In genomic region chr10:124745257-124745656, GRCh38 we compare ENCODE assay signal across 8 cellular contexts. TPM values are rescaled to one million over a fixed set of nuclear protein-coding genes. Genes with fewer than 3 reads are reported as not detected.
DNase-seq lines count a peak whose midpoint lies in the region; ATAC-seq and TF ChIP-seq lines count a peak whose summit lies in the region.

No MANE protein-coding gene starts in this region.

- H3K4me2 ChIP-seq in GM23338: peak overlapping the region; percentile 67
- H3K4me2 ChIP-seq in hepatocyte: peak overlapping the region; percentile 86

- H3F3A ChIP-seq in GM23338 (replicated peaks; ENCODE audit: low read depth): 0 out of 2 replicates have a peak, but pooled peaks cover 3% of the 10 kb centered on the region

- ATAC-seq in GM23338 (no peak), T-cell (replicated peaks in 1 of 4) (no peak), HG03196 (IDR thresholded peaks at IDR 0.05; ENCODE audit: unreplicated experiment) (no peak), GM18868 (IDR thresholded peaks at IDR 0.05; ENCODE audit: unreplicated experiment) (no peak)

- H3K9me2 ChIP-seq in GM23338 (ENCODE audit: insufficient read depth) (no peaks in the 10 kb centered on the region), hepatocyte (replicated peaks; ENCODE audit: insufficient read depth) (no peaks in the 10 kb centered on the region)

- POLR2A ChIA-PET in T-cell (lab: Charles Lee): interaction anchor here (0.6 kb wide), 2 partner anchors 19 to 977 kb away, joined by 4 to 11 read pairs; no protein-coding TSS in a partner anchor

- H3K4me1 Mint-ChIP-seq in GM23338: peaks cover 34% of the 10 kb centered on the region
- H3K4me1 Mint-ChIP-seq in T-cell: peaks cover 41 to 48% (median 47%) of the 10 kb centered on the region in 3 donors

- peak overlapping the region in 2 of 3 donors; percentile 6 to 47 for H3K9ac ChIP-seq in skeletal muscle tissue (ENCODE audit: low read depth in 1 of 3, low read length in 3 of 3)

- H2AFZ ChIP-seq in GM23338: no peak overlapping the region
- H2AFZ ChIP-seq in hepatocyte: no peak overlapping the region

- H3K79me2 ChIP-seq in GM23338 (replicated peaks; ENCODE audit: insufficient read depth) (no peaks in the 10 kb centered on the region), hepatocyte (peaks cover 22% of the 10 kb centered on the region)

- H3K27ac ChIP-seq in GM23338 (ENCODE audit: low read depth): no peak overlapping the region
- H3K27ac ChIP-seq in hepatocyte: peak overlapping the region; percentile 92
- H3K27ac ChIP-seq in skeletal muscle tissue (ENCODE audit: low read depth, low read length): peak overlapping the region; percentile 28

- peak overlapping the region; percentile 78 for H3K4me3 Mint-ChIP-seq in GM23338
- peak overlapping the region; percentile 63 to 84 (median 76) for H3K4me3 Mint-ChIP-seq in T-cell

- no peaks in the 10 kb centered on the region for H3K36me3 ChIP-seq in GM23338 (ENCODE audit: insufficient read depth)
- H3K36me3 ChIP-seq in hepatocyte (replicated peaks; ENCODE audit: insufficient read depth, low read depth): no peaks in the 10 kb centered on the region
- peaks cover 0 to 3% (median 3%) of the 10 kb centered on the region in 3 donors for H3K36me3 ChIP-seq in skeletal muscle tissue (ENCODE audit: control insufficient read depth in 3 of 3, insufficient read depth in 3 of 3, low read length in 3 of 3)

- no peaks in the 10 kb centered on the region for H3K36me3 Mint-ChIP-seq in GM23338 (ENCODE audit: low read depth)
- no peaks in the 10 kb centered on the region for H3K36me3 Mint-ChIP-seq in T-cell

- H3K9me3 ChIP-seq in hepatocyte (ENCODE audit: low read depth) (no peaks in the 10 kb centered on the region), skeletal muscle tissue (ENCODE audit: control insufficient read depth in 3 of 3, low read length in 3 of 3) (no peaks in the 10 kb centered on the region)

- H3K27ac Mint-ChIP-seq in GM23338 (no peak overlapping the region), T-cell (peak overlapping the region; percentile 82 to 86)

- no peak for TF ChIP-seq CTCF in GM23338 (conservative IDR thresholded peaks at IDR 0.05; ENCODE audit: low read depth in 2 of 2)
- no peak for TF ChIP-seq CTCF in hepatocyte (IDR thresholded peaks at IDR 0.05; ENCODE audit: poor library complexity)

- H3K27me3 Mint-ChIP-seq in GM23338 (ENCODE audit: insufficient read depth, low read depth, poor library complexity): peaks cover 27% of the 10 kb centered on the region
- H3K27me3 Mint-ChIP-seq in T-cell: no peaks in the 10 kb centered on the region

- no peak for DNase-seq in GM23338 (ENCODE audit: low spot score)
- DNase-seq in T-cell: no peak
- no peak for DNase-seq in hepatocyte (ENCODE audit: low spot score)
- no peak for DNase-seq in NCI-H82 treated with DMSO at 0.1 percent for 48 hours (lab: John Stamatoyannopoulos, UW; ENCODE audit: unreplicated experiment)
- no peak for DNase-seq in activated CD8-positive, alpha-beta memory T cell treated with anti-CD3 and anti-CD28 coated beads, Interleukin-2, amount 50 U/mL, for 4 hours

- CTCF ChIA-PET in T-cell (lab: Charles Lee): interaction anchor here (0.6 to 4.9 kb wide), 31 partner anchors 9 to 751 kb away, joined by 3 to 87 read pairs (median 5); partner anchors contain the start of genes ABRAXAS2 (in 1 of the 2), EEF1AKMT2 (in 1 of the 2) and LHPP (in 1 of the 2)

- H3K9me3 Mint-ChIP-seq in GM23338 (no peaks in the 10 kb centered on the region), T-cell (no peaks in the 10 kb centered on the region)

- WGBS in hepatocyte (ENCODE audit: low lambda C conversion rate, missing lambda C conversion rate): 64% methylated on average over 4 of the region's 4 CpGs

- H3K27me3 ChIP-seq in GM23338 (ENCODE audit: insufficient read depth): peaks cover 22% of the 10 kb centered on the region
- H3K27me3 ChIP-seq in hepatocyte: no peaks in the 10 kb centered on the region
- H3K27me3 ChIP-seq in skeletal muscle tissue (ENCODE audit: control insufficient read depth in 3 of 3, insufficient read depth in 3 of 3, low read length in 3 of 3): no peaks in the 10 kb centered on the region

- peaks cover 28% of the 10 kb centered on the region for H3K4me1 ChIP-seq in GM23338 (ENCODE audit: insufficient read depth)
- H3K4me1 ChIP-seq in hepatocyte (ENCODE audit: insufficient read depth): peaks cover 28% of the 10 kb centered on the region
- H3K4me1 ChIP-seq in skeletal muscle tissue (ENCODE audit: control insufficient read depth in 3 of 3, insufficient read depth in 3 of 3, low read length in 3 of 3): peaks cover 30 to 35% (median 32%) of the 10 kb centered on the region in 3 donors

- H3K4me3 ChIP-seq in GM23338 (peak overlapping the region; percentile 52), hepatocyte (peak overlapping the region; percentile 19), skeletal muscle tissue (ENCODE audit: low read length in 3 of 3) (no peak overlapping the region)

- peaks cover 2% of the 10 kb centered on the region; the same call in 1 of the 2 replicates for H4K20me1 ChIP-seq in GM23338 (replicated peaks; ENCODE audit: insufficient read depth)
- peaks cover 4% of the 10 kb centered on the region for H4K20me1 ChIP-seq in hepatocyte (ENCODE audit: insufficient read depth, poor library complexity, severe bottlenecking)

TF ChIP-seq in GM23338, 12 proteins besides CTCF, POLR2A, EP300 and RAD21 (continues in another document):
- no peak for TF ChIP-seq POLR2AphosphoS5 (IDR thresholded peaks at IDR 0.05; ENCODE audit: low read depth)
- no peak for TF ChIP-seq ZNF114 (CRISPR knock-in tag; IDR thresholded peaks at IDR 0.05)
- no peak for TF ChIP-seq JUNB (IDR thresholded peaks at IDR 0.05; ENCODE audit: unreplicated experiment)
- TF ChIP-seq STAT1 (IDR thresholded peaks at IDR 0.05; ENCODE audit: unreplicated experiment): no peak
- no peak for TF ChIP-seq EZH2phosphoT487 (IDR thresholded peaks at IDR 0.05; ENCODE audit: unreplicated experiment)
- TF ChIP-seq CREB1 (CRISPR knock-in tag; IDR thresholded peaks at IDR 0.05; ENCODE audit: low read depth): no peak
- TF ChIP-seq EZH2 (IDR thresholded peaks at IDR 0.05; ENCODE audit: low read depth, unreplicated experiment): no peak
- no peak for TF ChIP-seq ZNF331 (CRISPR knock-in tag; IDR thresholded peaks at IDR 0.05; ENCODE audit: low read depth)

RNA-seq across cellular contexts. Expression of gene FAM53B, which starts 1.1 kb away (rescaled TPM):
- total RNA-seq in GM23338 (2014; rRNA removed; shearing (Covaris generic)): 14.5 and 20.3 TPM in 2 replicates
- 3.0 and 3.5 TPM in 2 replicates for polyA plus RNA-seq in GM23338 (2016; fragmentation: Nextera tagmentation; extraction: Ambion mirVana)
- total RNA-seq in T-cell: 10 to 100 TPM; 39.3 to 86.5 (median 52.3) TPM
- total RNA-seq in hepatocyte: 20.6 and 23.6 TPM in 2 replicates
- 9.1 and 10.3 TPM in 2 replicates for polyA plus RNA-seq in hepatocyte
- total RNA-seq in skeletal muscle tissue: 32.4 TPM

RNA-seq across cellular contexts. Expression of gene EEF1AKMT2, which starts 46.4 kb away (rescaled TPM):
- 29.7 and 38.0 TPM in 2 replicates for total RNA-seq in GM23338 (2014; rRNA removed; shearing (Covaris generic))
- polyA plus RNA-seq in GM23338 (2016; fragmentation: Nextera tagmentation; extraction: Ambion mirVana) (29.4 and 35.0 TPM in 2 replicates), hepatocyte (9.8 and 10.3 TPM in 2 replicates)
- total RNA-seq in T-cell (10 to 100 TPM; 15.8 to 21.0 (median 18.8) TPM), hepatocyte (10.5 and 13.4 TPM in 2 replicates), skeletal muscle tissue (14.1 TPM)

RNA-seq across cellular contexts. Expression of gene ABRAXAS2, which starts 56.4 kb away (rescaled TPM):
- 15.5 and 15.6 TPM in 2 replicates for total RNA-seq in GM23338 (2014; rRNA removed; shearing (Covaris generic))
- polyA plus RNA-seq in GM23338 (2016; fragmentation: Nextera tagmentation; extraction: Ambion mirVana): 10.9 and 12.1 TPM in 2 replicates
- 10 to 100 TPM in 3 of 5 donors, 1 to 10 TPM in 2; 8.7 to 15.7 (median 12.5) TPM for total RNA-seq in T-cell
- total RNA-seq in hepatocyte: 16.2 and 17.6 TPM in 2 replicates
- 8.6 and 9.2 TPM in 2 replicates for polyA plus RNA-seq in hepatocyte
- total RNA-seq in skeletal muscle tissue: 11.0 TPM

Comparison
In these comparisons a context has a peak if more than half of its experiments do, and no peak if none do; other contexts are left out.
1. H3K4me3 ChIP-seq: peak in GM23338 (single experiment) and hepatocyte (single experiment); none in skeletal muscle tissue (0 of 3).